19 cellular contexts compared by ENCODE assay signal in the genomic region with DNA sequence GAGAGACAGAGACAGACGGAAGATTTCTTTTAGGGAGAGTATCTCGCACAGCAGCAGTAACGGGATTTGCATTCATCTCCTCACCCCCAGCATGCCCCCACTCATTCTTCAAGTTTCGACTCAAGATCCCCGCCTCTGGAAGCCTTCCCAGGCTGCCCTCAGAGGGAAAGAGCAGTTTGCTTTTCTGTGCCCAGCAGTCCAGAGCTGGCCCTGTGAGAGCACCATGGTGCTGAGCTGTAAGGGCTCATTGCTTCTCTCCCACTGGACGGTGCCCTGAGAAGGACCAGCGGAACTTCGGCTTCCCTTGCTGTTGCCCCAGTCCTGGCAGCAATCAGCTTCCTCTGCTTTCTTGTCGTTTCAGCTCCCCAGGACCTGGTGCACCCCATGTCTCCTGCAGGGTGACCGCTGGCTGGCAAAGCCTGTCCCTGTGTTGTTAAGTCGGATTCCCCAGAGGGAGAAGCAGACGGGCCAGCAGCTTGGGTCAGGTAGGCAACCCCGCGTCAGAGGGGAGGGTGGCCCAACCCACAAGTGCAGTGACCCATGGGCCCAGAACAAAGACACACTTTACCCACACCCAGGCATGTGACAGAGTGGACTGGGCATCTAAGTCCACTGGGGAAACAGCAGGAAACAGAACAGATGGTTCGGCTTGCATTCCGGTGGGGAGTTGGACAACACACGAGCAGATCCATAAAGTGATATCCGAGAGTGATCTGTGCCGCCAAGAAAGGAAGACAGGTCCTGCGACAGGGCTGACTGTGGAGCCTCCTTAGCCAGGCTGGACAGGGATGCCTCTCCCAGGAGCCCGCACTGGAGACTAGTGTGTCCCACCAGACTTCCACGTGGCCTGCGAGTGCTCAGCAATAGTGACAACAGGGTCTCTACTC. TPM values are rescaled to one million over a fixed set of nuclear protein-coding genes. Genes with fewer than 3 reads are reported as not detected.
DNase-seq lines count a peak whose midpoint lies in the region; ATAC-seq and TF ChIP-seq lines count a peak whose summit lies in the region.
"Had no signal": no experiment of that assay in that cellular context is flagged by ENCODE, and none has a peak within 500 bp of the region (broad histone marks: within the 10 kb centered on the region; RNA-seq: fewer than 3 reads in every experiment).

No MANE protein-coding gene starts in this region.

- H3F3A ChIP-seq in GM23248 (ENCODE audit: insufficient read depth), result no peaks in the 10 kb centered on the region

- DNase-seq in RWPE2 (ENCODE audit: low spot score) (peak; percentile 42), cerebellum (ENCODE audit: low spot score) (peak; percentile 47), myocyte (ENCODE audit: low read depth) (peak; percentile 73), GM23248 (no peak)
- DNase-seq in stimulated activated CD4-positive, alpha-beta T cell treated with anti-CD3 and anti-CD28 coated beads, Interleukin-2, amount 100 ng/mL, for 24 hours, result no peak
- DNase-seq in activated CD4-positive, alpha-beta T cell treated with anti-CD3 and anti-CD28 coated beads, Interleukin-2, amount 50 U/mL, for 1 hour, result no peak
- DNase-seq: AML-193, Caco-2, DMS79 treated with DMSO at 0.1 percent for 48 hours, GF-D8, KG1, NCI-H1092, NCI-H187 treated with DMSO at 0.1 percent for 48 hours, NCI-H2171, NCI-H82, SHP77 treated with DMSO at 0.1 percent for 48 hours had no signal

- H3K4me3 ChIP-seq in RWPE2 (ENCODE audit: severe bottlenecking), result no peak overlapping the region
- peak overlapping the region; percentile 45 for H3K4me3 ChIP-seq in skeletal muscle satellite cell (ENCODE audit: low read length)
- H3K4me3 ChIP-seq in GM23248, result no peak overlapping the region

- H3K9me3 ChIP-seq in RWPE2 (ENCODE audit: severe bottlenecking) (no peaks in the 10 kb centered on the region), skeletal muscle satellite cell (replicated peaks; ENCODE audit: low read length) (no peaks in the 10 kb centered on the region), GM23248 (ENCODE audit: low read depth) (no peaks in the 10 kb centered on the region)
- H3K9me3 ChIP-seq: Caco-2 had no signal

- no peaks in the 10 kb centered on the region for H3K79me2 ChIP-seq in GM23248 (ENCODE audit: insufficient read depth)

- H3K36me3 ChIP-seq in RWPE2 (ENCODE audit: low read depth) (no peaks in the 10 kb centered on the region), skeletal muscle satellite cell (ENCODE audit: insufficient read depth, low read length) (no peaks in the 10 kb centered on the region), GM23248 (ENCODE audit: low read depth) (no peaks in the 10 kb centered on the region)

- H4K20me1 ChIP-seq in GM23248 (ENCODE audit: insufficient read depth), result no peaks in the 10 kb centered on the region

- H3K9me2 ChIP-seq in GM23248 (ENCODE audit: insufficient read depth), result no peaks in the 10 kb centered on the region

- no peak overlapping the region for H2AFZ ChIP-seq in GM23248

- in situ Hi-C loops in GM23248 (cut with MboI), result no loop called here

- H3K4me1 ChIP-seq in RWPE2 (ENCODE audit: insufficient read depth, poor library complexity, severe bottlenecking) (no peaks in the 10 kb centered on the region), skeletal muscle satellite cell (ENCODE audit: control insufficient read depth, insufficient read depth, low read length) (peaks cover 13% of the 10 kb centered on the region), GM23248 (ENCODE audit: insufficient read depth) (no peaks in the 10 kb centered on the region)
- H3K4me1 ChIP-seq: Caco-2 had no signal

- TF ChIP-seq CTCF in RWPE2 (IDR thresholded peaks at IDR 0.05; ENCODE audit: poor library complexity, severe bottlenecking), result no peak

- H3K27ac ChIP-seq in RWPE2 (ENCODE audit: poor library complexity, severe bottlenecking) (no peak overlapping the region), GM23248 (no peak overlapping the region)

- ATAC-seq in RWPE2 (ENCODE audit: low read depth), result no peak
- no peak for ATAC-seq in GM18867 (IDR thresholded peaks at IDR 0.05; ENCODE audit: unreplicated experiment)
- ATAC-seq: Panc1 had no signal

- H3K27me3 ChIP-seq in RWPE2 (ENCODE audit: insufficient read depth, poor library complexity, severe bottlenecking) (no peaks in the 10 kb centered on the region), skeletal muscle satellite cell (ENCODE audit: control insufficient read depth, insufficient read depth, low read length) (peaks cover 40% of the 10 kb centered on the region), GM23248 (replicated peaks; ENCODE audit: insufficient read depth) (no peaks in the 10 kb centered on the region; the same call in 1 of the 2 replicates)

- WGBS in GM23248 (ENCODE audit: low coverage in 1 of 2, low lambda C conversion rate in 2 of 2, missing lambda C conversion rate in 2 of 2), 2 experiments, result 83 to 86% methylated on average over 23 of the region's 23 CpGs

- H3K9ac ChIP-seq in skeletal muscle satellite cell (ENCODE audit: low read depth, low read length) (no peak overlapping the region), GM23248 (no peak overlapping the region)

- H3K4me2 ChIP-seq in skeletal muscle satellite cell (ENCODE audit: low read length), result peak overlapping the region; percentile 58
- no peak overlapping the region for H3K4me2 ChIP-seq in GM23248 (ENCODE audit: unreplicated experiment)

RNA-seq across cellular contexts. Expression of gene TMEM177, which starts 36.7 kb away (rescaled TPM):
- total RNA-seq in cerebellum (8.6 TPM), myocyte (12.3 and 16.7 TPM in 2 replicates)
- 8.4 TPM for polyA plus RNA-seq in myocyte (2012)
- total RNA-seq in skeletal muscle satellite cell (2012; rRNA removed), result 12.9 and 17.7 TPM in 2 replicates
- total RNA-seq in GM23248 (2014; rRNA removed; shearing (Covaris generic)), result 8.5 and 9.5 TPM in 2 replicates
- 10.0 and 10.4 TPM in 2 replicates for polyA plus RNA-seq in GM23248 (2016; fragmentation: Nextera tagmentation; extraction: Ambion mirVana)

RNA-seq across cellular contexts. Expression of gene PTPN4, which starts 44.1 kb away (rescaled TPM):
- total RNA-seq in cerebellum, result 78.5 TPM
- 24.8 and 29.2 TPM in 2 replicates for total RNA-seq in myocyte
- polyA plus RNA-seq in myocyte (2012), result 5.9 TPM
- total RNA-seq in skeletal muscle satellite cell (2012; rRNA removed), result 14.2 and 17.5 TPM in 2 replicates
- total RNA-seq in GM23248 (2014; rRNA removed; shearing (Covaris generic)), result 24.3 and 29.7 TPM in 2 replicates
- polyA plus RNA-seq in GM23248 (2016; fragmentation: Nextera tagmentation; extraction: Ambion mirVana), result 19.8 and 21.5 TPM in 2 replicates

Comparison
In these comparisons a context has a peak if more than half of its experiments do, and no peak if none do; other contexts are left out.
1. DNase-seq: peak in RWPE2 (single experiment), cerebellum (single experiment) and myocyte (single experiment); none in stimulated activated CD4-positive, alpha-beta T cell treated with anti-CD3 and anti-CD28 coated beads, Interleukin-2, amount 100 ng/mL, for 24 hours (0 of 2), GM23248 (single experiment) and activated CD4-positive, alpha-beta T cell treated with anti-CD3 and anti-CD28 coated beads, Interleukin-2, amount 50 U/mL, for 1 hour (single experiment).